2 cellular contexts compared by ENCODE assay signal in the genomic region with DNA sequence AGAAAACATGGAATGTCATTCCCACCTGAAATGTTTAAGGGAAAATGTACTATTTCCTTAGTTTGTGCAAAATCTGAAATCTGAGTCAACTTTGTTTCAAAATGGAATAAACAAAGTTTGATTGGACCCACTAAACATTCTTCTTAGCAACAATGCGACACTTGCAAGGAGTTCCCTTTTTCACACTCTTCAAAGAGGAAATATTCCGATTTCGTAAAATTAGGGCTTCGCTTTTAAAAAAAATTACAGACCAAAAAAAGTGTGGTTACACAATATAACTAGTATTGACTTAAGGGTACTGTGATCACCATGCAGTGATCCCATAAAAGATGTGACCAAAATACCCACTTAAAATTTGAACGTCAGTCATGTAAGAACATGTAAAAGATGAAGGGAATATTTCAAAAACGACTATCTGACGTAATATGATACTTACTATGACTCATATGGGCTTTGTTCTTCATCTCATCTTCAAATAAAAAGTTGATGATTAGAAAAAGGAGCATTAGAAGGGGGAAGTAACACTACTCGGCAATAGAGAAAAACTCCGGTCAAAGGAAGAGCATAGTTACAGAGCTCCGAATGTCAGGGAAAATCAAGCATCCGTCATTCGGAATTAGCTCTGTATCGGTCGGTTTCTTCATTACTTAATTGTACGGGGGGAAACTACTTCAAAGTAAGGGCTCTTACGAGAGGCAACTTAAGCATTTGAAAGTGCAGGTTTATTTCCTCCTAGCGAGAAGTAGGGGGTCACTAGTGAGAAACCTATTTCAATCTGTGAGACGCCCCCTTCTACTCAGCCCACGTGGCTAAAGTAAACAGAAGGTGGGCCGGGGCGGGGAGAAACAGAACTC.
TF ChIP-seq lines count a peak whose summit lies in the region.

No MANE protein-coding gene starts in this region.

TF ChIP-seq in SK-N-SH, 30 proteins besides CTCF, POLR2A, EP300 and RAD21 (continued from another document):
- TF ChIP-seq, protein P1, sequence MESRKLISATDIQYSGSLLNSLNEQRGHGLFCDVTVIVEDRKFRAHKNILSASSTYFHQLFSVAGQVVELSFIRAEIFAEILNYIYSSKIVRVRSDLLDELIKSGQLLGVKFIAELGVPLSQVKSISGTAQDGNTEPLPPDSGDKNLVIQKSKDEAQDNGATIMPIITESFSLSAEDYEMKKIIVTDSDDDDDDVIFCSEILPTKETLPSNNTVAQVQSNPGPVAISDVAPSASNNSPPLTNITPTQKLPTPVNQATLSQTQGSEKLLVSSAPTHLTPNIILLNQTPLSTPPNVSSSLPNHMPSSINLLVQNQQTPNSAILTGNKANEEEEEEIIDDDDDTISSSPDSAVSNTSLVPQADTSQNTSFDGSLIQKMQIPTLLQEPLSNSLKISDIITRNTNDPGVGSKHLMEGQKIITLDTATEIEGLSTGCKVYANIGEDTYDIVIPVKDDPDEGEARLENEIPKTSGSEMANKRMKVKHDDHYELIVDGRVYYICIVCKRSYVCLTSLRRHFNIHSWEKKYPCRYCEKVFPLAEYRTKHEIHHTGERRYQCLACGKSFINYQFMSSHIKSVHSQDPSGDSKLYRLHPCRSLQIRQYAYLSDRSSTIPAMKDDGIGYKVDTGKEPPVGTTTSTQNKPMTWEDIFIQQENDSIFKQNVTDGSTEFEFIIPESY (IDR thresholded peaks at IDR 0.05; ENCODE audit: borderline replicate concordance, low read depth) = no peak
- TF ChIP-seq TAF1 (IDR thresholded peaks at IDR 0.05; ENCODE audit: borderline replicate concordance, low read depth, low read length) (no peak), YY1 (IDR thresholded peaks at IDR 0.05; ENCODE audit: low read depth) (no peak), MXI1 (IDR thresholded peaks at IDR 0.05; ENCODE audit: low read depth, low read length) (no peak), FOSL2 (IDR thresholded peaks at IDR 0.05; ENCODE audit: borderline replicate concordance, low read depth) (no peak; the same call in 1 of the 2 replicates), ELF1 (IDR thresholded peaks at IDR 0.05) (no peak), SIN3A (IDR thresholded peaks at IDR 0.05; ENCODE audit: borderline replicate concordance, low read depth, low read length) (no peak), JUND (IDR thresholded peaks at IDR 0.05) (no peak), FOXM1 (IDR thresholded peaks at IDR 0.05; ENCODE audit: low read depth) (no peak), CHD2 (IDR thresholded peaks at IDR 0.05; ENCODE audit: low read length, partially characterized antibody) (no peak), SMC3 (IDR thresholded peaks at IDR 0.05; ENCODE audit: low read depth, low read length) (no peak), FOXJ3 (CRISPR knock-in tag; IDR thresholded peaks at IDR 0.05) (no peak), EZH2phosphoT487 (IDR thresholded peaks at IDR 0.05; ENCODE audit: borderline replicate concordance, low read depth) (no peak), NFIC (IDR thresholded peaks at IDR 0.05; ENCODE audit: borderline replicate concordance) (no peak), POLR2AphosphoS5 (IDR thresholded peaks at IDR 0.05; ENCODE audit: low read depth, low read length) (no peak)
- TF ChIP-seq, protein P2, sequence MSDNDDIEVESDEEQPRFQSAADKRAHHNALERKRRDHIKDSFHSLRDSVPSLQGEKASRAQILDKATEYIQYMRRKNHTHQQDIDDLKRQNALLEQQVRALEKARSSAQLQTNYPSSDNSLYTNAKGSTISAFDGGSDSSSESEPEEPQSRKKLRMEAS (IDR thresholded peaks at IDR 0.05; ENCODE audit: low read depth) = no peak
- TF ChIP-seq, protein P3, sequence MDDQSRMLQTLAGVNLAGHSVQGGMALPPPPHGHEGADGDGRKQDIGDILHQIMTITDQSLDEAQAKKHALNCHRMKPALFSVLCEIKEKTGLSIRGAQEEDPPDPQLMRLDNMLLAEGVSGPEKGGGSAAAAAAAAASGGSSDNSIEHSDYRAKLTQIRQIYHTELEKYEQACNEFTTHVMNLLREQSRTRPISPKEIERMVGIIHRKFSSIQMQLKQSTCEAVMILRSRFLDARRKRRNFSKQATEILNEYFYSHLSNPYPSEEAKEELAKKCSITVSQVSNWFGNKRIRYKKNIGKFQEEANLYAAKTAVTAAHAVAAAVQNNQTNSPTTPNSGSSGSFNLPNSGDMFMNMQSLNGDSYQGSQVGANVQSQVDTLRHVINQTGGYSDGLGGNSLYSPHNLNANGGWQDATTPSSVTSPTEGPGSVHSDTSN (IDR thresholded peaks at IDR 0.05) = no peak
- TF ChIP-seq, protein P4, sequence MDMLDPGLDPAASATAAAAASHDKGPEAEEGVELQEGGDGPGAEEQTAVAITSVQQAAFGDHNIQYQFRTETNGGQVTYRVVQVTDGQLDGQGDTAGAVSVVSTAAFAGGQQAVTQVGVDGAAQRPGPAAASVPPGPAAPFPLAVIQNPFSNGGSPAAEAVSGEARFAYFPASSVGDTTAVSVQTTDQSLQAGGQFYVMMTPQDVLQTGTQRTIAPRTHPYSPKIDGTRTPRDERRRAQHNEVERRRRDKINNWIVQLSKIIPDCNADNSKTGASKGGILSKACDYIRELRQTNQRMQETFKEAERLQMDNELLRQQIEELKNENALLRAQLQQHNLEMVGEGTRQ (IDR thresholded peaks at IDR 0.05; ENCODE audit: borderline replicate concordance, low read depth, low read length) = no peak
TF ChIP-seq in SK-N-SH: peak in this region for 0.

TF ChIP-seq in SK-N-SH treated with all-trans-retinoic acid at 6 μM for 48 hours, 23 proteins besides CTCF, POLR2A, EP300 and RAD21 (continued from another document):
- TF ChIP-seq, protein P5, sequence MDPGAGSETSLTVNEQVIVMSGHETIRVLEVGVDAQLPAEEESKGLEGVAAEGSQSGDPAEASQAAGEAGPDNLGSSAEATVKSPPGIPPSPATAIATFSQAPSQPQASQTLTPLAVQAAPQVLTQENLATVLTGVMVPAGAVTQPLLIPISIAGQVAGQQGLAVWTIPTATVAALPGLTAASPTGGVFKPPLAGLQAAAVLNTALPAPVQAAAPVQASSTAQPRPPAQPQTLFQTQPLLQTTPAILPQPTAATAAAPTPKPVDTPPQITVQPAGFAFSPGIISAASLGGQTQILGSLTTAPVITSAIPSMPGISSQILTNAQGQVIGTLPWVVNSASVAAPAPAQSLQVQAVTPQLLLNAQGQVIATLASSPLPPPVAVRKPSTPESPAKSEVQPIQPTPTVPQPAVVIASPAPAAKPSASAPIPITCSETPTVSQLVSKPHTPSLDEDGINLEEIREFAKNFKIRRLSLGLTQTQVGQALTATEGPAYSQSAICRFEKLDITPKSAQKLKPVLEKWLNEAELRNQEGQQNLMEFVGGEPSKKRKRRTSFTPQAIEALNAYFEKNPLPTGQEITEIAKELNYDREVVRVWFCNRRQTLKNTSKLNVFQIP (CRISPR knock-in tag; IDR thresholded peaks at IDR 0.05; ENCODE audit: borderline replicate concordance, low read depth) = no peak
- TF ChIP-seq ZFP3 (CRISPR knock-in tag; IDR thresholded peaks at IDR 0.05) = no peak
- TF ChIP-seq SNAI2 (CRISPR knock-in tag; IDR thresholded peaks at IDR 0.05) = no peak
- TF ChIP-seq ZNF8 (CRISPR knock-in tag; IDR thresholded peaks at IDR 0.05) = no peak
- TF ChIP-seq, protein P6, sequence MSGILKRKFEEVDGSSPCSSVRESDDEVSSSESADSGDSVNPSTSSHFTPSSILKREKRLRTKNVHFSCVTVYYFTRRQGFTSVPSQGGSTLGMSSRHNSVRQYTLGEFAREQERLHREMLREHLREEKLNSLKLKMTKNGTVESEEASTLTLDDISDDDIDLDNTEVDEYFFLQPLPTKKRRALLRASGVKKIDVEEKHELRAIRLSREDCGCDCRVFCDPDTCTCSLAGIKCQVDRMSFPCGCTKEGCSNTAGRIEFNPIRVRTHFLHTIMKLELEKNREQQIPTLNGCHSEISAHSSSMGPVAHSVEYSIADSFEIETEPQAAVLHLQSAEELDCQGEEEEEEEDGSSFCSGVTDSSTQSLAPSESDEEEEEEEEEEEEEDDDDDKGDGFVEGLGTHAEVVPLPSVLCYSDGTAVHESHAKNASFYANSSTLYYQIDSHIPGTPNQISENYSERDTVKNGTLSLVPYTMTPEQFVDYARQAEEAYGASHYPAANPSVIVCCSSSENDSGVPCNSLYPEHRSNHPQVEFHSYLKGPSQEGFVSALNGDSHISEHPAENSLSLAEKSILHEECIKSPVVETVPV (CRISPR knock-in tag; IDR thresholded peaks at IDR 0.05) = no peak
- TF ChIP-seq CSDC2 (CRISPR knock-in tag; IDR thresholded peaks at IDR 0.05) = no peak
- no peak for TF ChIP-seq ZNF565 (CRISPR knock-in tag; conservative IDR thresholded peaks at IDR 0.05; ENCODE audit: low read depth)
